21 cellular contexts compared by ENCODE assay signal in genomic region chr16:57994361-57994760, GRCh38. TPM values are rescaled to one million over a fixed set of nuclear protein-coding genes. Genes with fewer than 3 reads are reported as not detected.
DNase-seq lines count a peak whose midpoint lies in the region; ATAC-seq, FAIRE-seq and TF ChIP-seq lines count a peak whose summit lies in the region.
"Had no signal": no experiment of that assay in that cellular context is flagged by ENCODE, and none has a peak within 500 bp of the region (broad histone marks: within the 10 kb centered on the region; RNA-seq: fewer than 3 reads in every experiment).

No MANE protein-coding gene starts in this region.

- H3K27ac Mint-ChIP-seq in CD4-positive, alpha-beta memory T cell: peak overlapping the region; percentile 41 to 89 (median 84)
- peak overlapping the region; percentile 56 to 73 for H3K27ac Mint-ChIP-seq in natural killer cell treated with Interleukin-12 subunit alpha and Interleukin-12 subunit beta and Interleukin-15 and Interleukin-18, amount 100 ng/mL, for 72 hours
- H3K27ac Mint-ChIP-seq: nephron had no signal

- H3K9me1 ChIP-seq in K562 (ENCODE audit: control insufficient read depth, insufficient read depth, low read length): peaks cover 4% of the 10 kb centered on the region

- CTCF ChIA-PET in CD4-positive, alpha-beta memory T cell (lab: Charles Lee; ENCODE audit: partially characterized antibody): no interaction called here
- CTCF ChIA-PET in K562 (lab: Yijun Ruan, JAX; ENCODE audit: low intra/inter-chr PET ratio): interaction anchor here (0.7 to 1.1 kb wide), 2 partner anchors 131 to 237 kb away, joined by 3 to 4 read pairs; no protein-coding TSS in a partner anchor

- no peak for TF ChIP-seq RAD21 in K562 (CRISPR knock-in tag; conservative IDR thresholded peaks at IDR 0.05 in 1 of 2, IDR thresholded peaks at IDR 0.05 in 1 of 2)

- 41% methylated on average over 4 of the region's 4 CpGs for WGBS in K562 (ENCODE audit: insufficient coverage, low coverage, missing lambda C conversion rate)

- POLR2A ChIA-PET in CD4-positive, alpha-beta memory T cell (lab: Charles Lee; ENCODE audit: partially characterized antibody): no interaction called here
- POLR2A ChIA-PET in K562 (lab: Yijun Ruan, JAX): interaction anchor here (0.6 to 1.4 kb wide), 2 partner anchors 17 to 432 kb away, joined by 3 to 5 read pairs; a partner anchor contains a TSS

- peaks cover 14 to 41% of the 10 kb centered on the region in 2 donors for H3K36me3 Mint-ChIP-seq in CD4-positive, alpha-beta memory T cell
- no peaks in the 10 kb centered on the region for H3K36me3 Mint-ChIP-seq in natural killer cell treated with Interleukin-12 subunit alpha and Interleukin-12 subunit beta and Interleukin-15 and Interleukin-18, amount 100 ng/mL, for 72 hours

- H3K79me2 ChIP-seq in K562 (ENCODE audit: control insufficient read depth, insufficient read depth, low read length): no peaks in the 10 kb centered on the region

- BruUV-seq in K562 (replicated peaks; lab: Mats Ljungman, UMichigan): no TSS peak

- H3K4me3 ChIP-seq in BE2C (ENCODE audit: low read depth, low read length): no peak overlapping the region
- no peak overlapping the region for H3K4me3 ChIP-seq in CD4-positive, alpha-beta memory T cell (ENCODE audit: low read length in 2 of 2)
- no peak overlapping the region for H3K4me3 ChIP-seq in K562
- H3K4me3 ChIP-seq in left ventricle myocardium inferior: no peak overlapping the region
- H3K4me3 ChIP-seq: dorsolateral prefrontal cortex, heart right ventricle, right lobe of liver had no signal

- no peak for ATAC-seq in K562
- ATAC-seq in natural killer cell treated with Interleukin-12 subunit alpha and Interleukin-12 subunit beta and Interleukin-15 and Interleukin-18, amount 100 ng/mL, for 72 hours: no peak
- no peak for ATAC-seq in GM21576 (IDR thresholded peaks at IDR 0.05; ENCODE audit: unreplicated experiment)
- ATAC-seq in HG03521 (IDR thresholded peaks at IDR 0.05; ENCODE audit: unreplicated experiment): no peak

- TF ChIP-seq CTCF in BE2C (IDR thresholded peaks at IDR 0.05; ENCODE audit: low read depth, low read length) (no peak), K562 (IDR thresholded peaks at IDR 0.05 in 2 of 3, conservative IDR thresholded peaks at IDR 0.05 in 1 of 3; ENCODE audit: insufficient read depth in 2 of 3, low read depth in 1 of 3, low read length in 3 of 3) (no peak), left ventricle myocardium inferior (IDR thresholded peaks at IDR 0.05; ENCODE audit: borderline replicate concordance) (no peak)

- H3K4me2 ChIP-seq in K562 (ENCODE audit: insufficient read depth, low read length): no peak overlapping the region

- H3K9me3 ChIP-seq in BE2C (no peaks in the 10 kb centered on the region), K562 (replicated peaks; ENCODE audit: control insufficient read depth, insufficient read depth, low read depth, low read length) (no peaks in the 10 kb centered on the region), left ventricle myocardium inferior (replicated peaks) (no peaks in the 10 kb centered on the region)
- no peaks in the 10 kb centered on the region for H3K9me3 ChIP-seq in CD4-positive, alpha-beta memory T cell (ENCODE audit: control insufficient read depth in 1 of 2, low read length in 2 of 2)
- H3K9me3 ChIP-seq: heart right ventricle, right lobe of liver had no signal

- no peaks in the 10 kb centered on the region for H3K4me1 ChIP-seq in BE2C
- H3K4me1 ChIP-seq in CD4-positive, alpha-beta memory T cell (ENCODE audit: insufficient read depth, low read length): peaks cover 65% of the 10 kb centered on the region
- H3K4me1 ChIP-seq in K562 (replicated peaks in 1 of 2; ENCODE audit: control insufficient read depth in 2 of 2, insufficient read depth in 2 of 2, low read length in 2 of 2): peaks cover 11 to 17% of the 10 kb centered on the region in 2 experiments; a peak in 4 of 5 replicates
- peaks cover 39% of the 10 kb centered on the region for H3K4me1 ChIP-seq in left ventricle myocardium inferior

- no peaks in the 10 kb centered on the region for H3K27me3 ChIP-seq in BE2C
- H3K27me3 ChIP-seq in CD4-positive, alpha-beta memory T cell (ENCODE audit: insufficient read depth, low read length): no peaks in the 10 kb centered on the region
- no peaks in the 10 kb centered on the region for H3K27me3 ChIP-seq in K562 (ENCODE audit: control insufficient read depth in 2 of 2, insufficient read depth in 2 of 2, low read length in 2 of 2)
- no peaks in the 10 kb centered on the region for H3K27me3 ChIP-seq in left ventricle myocardium inferior (ENCODE audit: low read depth)
- H3K27me3 ChIP-seq: dorsolateral prefrontal cortex, heart right ventricle, right lobe of liver had no signal

- H3K36me3 ChIP-seq in BE2C (no peaks in the 10 kb centered on the region), K562 (ENCODE audit: control insufficient read depth, insufficient read depth, low read length) (peaks cover 14% of the 10 kb centered on the region; the same call in 2 of the 3 replicates), left ventricle myocardium inferior (peaks cover 35% of the 10 kb centered on the region)
- H3K36me3 ChIP-seq in CD4-positive, alpha-beta memory T cell (ENCODE audit: insufficient read depth, low read length): peaks cover 19% of the 10 kb centered on the region

- H3K9ac ChIP-seq in K562 (ENCODE audit: insufficient read depth in 1 of 2, low read depth in 2 of 2, low read length in 2 of 2): no peak overlapping the region; a peak in 1 of 4 replicates

- peak overlapping the region in 3 of 8 donors; percentile 21 to 64 (median 50) for H3K4me3 Mint-ChIP-seq in CD4-positive, alpha-beta memory T cell
- peak overlapping the region; percentile 50 for H3K4me3 Mint-ChIP-seq in natural killer cell treated with Interleukin-12 subunit alpha and Interleukin-12 subunit beta and Interleukin-15 and Interleukin-18, amount 100 ng/mL, for 72 hours
- H3K4me3 Mint-ChIP-seq: nephron had no signal

- no peak for TF ChIP-seq POLR2A in K562 (conservative IDR thresholded peaks at IDR 0.05)

- peaks cover 27 to 64% (median 42%) of the 10 kb centered on the region in 4 donors for H3K4me1 Mint-ChIP-seq in CD4-positive, alpha-beta memory T cell
- H3K4me1 Mint-ChIP-seq in natural killer cell treated with Interleukin-12 subunit alpha and Interleukin-12 subunit beta and Interleukin-15 and Interleukin-18, amount 100 ng/mL, for 72 hours (ENCODE audit: low read depth in 2 of 2): peaks cover 25 to 37% of the 10 kb centered on the region in 2 donors

- no peak for TF ChIP-seq EP300 in K562 (IDR thresholded peaks at IDR 0.05; ENCODE audit: low read length)

- peak overlapping the region; percentile 16; the same call in 1 of the 2 replicates for H2AFZ ChIP-seq in K562 (ENCODE audit: low read depth, low read length)

- in situ Hi-C loops in K562 (cut with MboI): no loop called here

- peaks cover 0 to 3% (median 0%) of the 10 kb centered on the region in 8 donors for H3K9me3 Mint-ChIP-seq in CD4-positive, alpha-beta memory T cell
- H3K9me3 Mint-ChIP-seq in natural killer cell treated with Interleukin-12 subunit alpha and Interleukin-12 subunit beta and Interleukin-15 and Interleukin-18, amount 100 ng/mL, for 72 hours: no peaks in the 10 kb centered on the region
- H3K9me3 Mint-ChIP-seq: nephron had no signal

- intact Hi-C loops in CD4-positive, alpha-beta memory T cell (cut with micrococcal nuclease): no loop called here
- intact Hi-C loops in K562 (cut with micrococcal nuclease): loop anchor here (10.0 kb wide), 1 partner anchor 350 kb away; no protein-coding TSS in a partner anchor
- intact Hi-C loops in left ventricle myocardium inferior (cut with micrococcal nuclease): no loop called here

- peak; percentile 1 for DNase-seq in BE2C
- DNase-seq in CD4-positive, alpha-beta memory T cell: no peak
- no peak for DNase-seq in K562 (ENCODE audit: extremely low read depth in 1 of 4, low spot score in 3 of 4)
- no peak for DNase-seq in natural killer cell treated with Interleukin-12 subunit alpha and Interleukin-12 subunit beta and Interleukin-15 and Interleukin-18, amount 100 ng/mL, for 72 hours (ENCODE audit: low spot score)
- no peak for DNase-seq in left ventricle myocardium inferior
- DNase-seq: activated CD4-positive, alpha-beta T cell treated with anti-CD3 and anti-CD28 coated beads for 1 hour; NCI-H1048; NCI-H187 treated with DMSO at 0.1 percent for 48 hours; NCI-H748 treated with DMSO at 0.1 percent for 48 hours had no signal

- FAIRE-seq in K562 (lab: Jason Lieb, UNC): no peak
- FAIRE-seq: GM19239, TTC549, urothelium cell line had no signal

- H3K27me3 Mint-ChIP-seq in CD4-positive, alpha-beta memory T cell: no peaks in the 10 kb centered on the region
- H3K27me3 Mint-ChIP-seq in natural killer cell treated with Interleukin-12 subunit alpha and Interleukin-12 subunit beta and Interleukin-15 and Interleukin-18, amount 100 ng/mL, for 72 hours: no peaks in the 10 kb centered on the region

- peak overlapping the region; percentile 41 for H3K27ac ChIP-seq in CD4-positive, alpha-beta memory T cell (ENCODE audit: low read depth, low read length)
- H3K27ac ChIP-seq in K562 (ENCODE audit: extremely low read depth, low read depth, low read length): peak overlapping the region; percentile 34; the same call in 1 of the 3 replicates
- H3K27ac ChIP-seq in left ventricle myocardium inferior (replicated peaks): no peak overlapping the region
- H3K27ac ChIP-seq: right lobe of liver had no signal

- peaks cover 4% of the 10 kb centered on the region for H4K20me1 ChIP-seq in K562 (replicated peaks; ENCODE audit: control insufficient read depth, insufficient read depth, low read length)

RNA-seq across cellular contexts. Expression of gene ZNF319, which starts 6.1 kb away (rescaled TPM):
- polyA plus RNA-seq in BE2C (2012; ENCODE audit: insufficient read depth, insufficient read length, low read depth): 7.1 TPM
- total RNA-seq in CD4-positive, alpha-beta memory T cell: 10 to 100 TPM; 19.7 to 20.5 TPM
- 10 to 100 TPM in 1 of 2 donors, 1 to 10 TPM in 1; 2.3 to 16.5 TPM for polyA plus RNA-seq in CD4-positive, alpha-beta memory T cell
- 3.7 and 13.4 TPM in 2 replicates for total RNA-seq in K562 (2011; cell fraction: chromatin; rRNA removed; ENCODE audit: low replicate concordance)
- total RNA-seq in K562 (2011; cell fraction: nucleolus; rRNA removed): 6.6 and 7.3 TPM in 2 replicates
- 3.7 and 4.7 TPM in 2 replicates for total RNA-seq in K562 (2011; cell fraction: nucleoplasm; rRNA removed)
- 1.4 TPM in 2 replicates for total RNA-seq in K562 (2014; rRNA removed)
- total RNA-seq in K562 (2014; rRNA removed; fragmentation: Illumina TruSeq; extraction: Trizol): 0.80 and 0.87 TPM in 2 replicates
- total RNA-seq in K562 (2015; rRNA removed; fragmentation: Illumina TruSeq; extraction: Trizol): 1.0 and 1.2 TPM in 2 replicates
- 5.2 and 5.7 TPM in 2 replicates for total RNA-seq in K562 (2021)
- 1.4 and 2.0 TPM in 2 replicates for polyA plus RNA-seq in K562 (2011; rRNA removed)
- polyA plus RNA-seq in K562 (2011; cell fraction: cytosol; rRNA removed): 2.3 and 3.2 TPM in 2 replicates
- 4.9 and 5.1 TPM in 2 replicates for polyA plus RNA-seq in K562 (2011; cell fraction: nucleus; rRNA removed)
- polyA plus RNA-seq in K562 (2012): 3.2 and 6.6 TPM in 2 replicates
- polyA plus RNA-seq in K562 (2014; fragmentation: Illumina TruSeq; extraction: Trizol): 2.1 and 3.6 TPM in 2 replicates
- polyA plus RNA-seq in K562 (2014; fragmentation: Nextera tagmentation; extraction: Ambion mirVana): under 1 TPM; 0.20 to 0.31 TPM
- 2.7 and 3.2 TPM in 2 replicates for polyA plus RNA-seq in K562 (2014; rRNA removed)
- polyA minus RNA-seq in K562 (2011; rRNA and poly(A)+ RNA removed): 2.2 and 3.0 TPM in 2 replicates
- polyA minus RNA-seq in K562 (2011; cell fraction: cytosol; rRNA and poly(A)+ RNA removed): 3.2 and 6.1 TPM in 2 replicates
- polyA minus RNA-seq in K562 (2011; cell fraction: nucleus; rRNA and poly(A)+ RNA removed): 5.5 and 6.2 TPM in 2 replicates
- total RNA-seq in natural killer cell treated with Interleukin-12 subunit alpha and Interleukin-12 subunit beta and Interleukin-15 and Interleukin-18, amount 100 ng/mL, for 72 hours: 10 to 100 TPM in 1 of 2 donors, 1 to 10 TPM in 1; 9.6 to 10.7 TPM
- total RNA-seq in left ventricle myocardium inferior: 10.0 TPM

RNA-seq across cellular contexts. Expression of gene USB1, which starts 6.8 kb away (rescaled TPM):
- 40.6 TPM for polyA plus RNA-seq in BE2C (2012; ENCODE audit: insufficient read depth, insufficient read length, low read depth)
- total RNA-seq in CD4-positive, alpha-beta memory T cell: 10 to 100 TPM; 36.4 to 39.5 TPM
- 10 to 100 TPM; 35.3 to 45.2 TPM for polyA plus RNA-seq in CD4-positive, alpha-beta memory T cell
- total RNA-seq in K562 (2011; cell fraction: chromatin; rRNA removed; ENCODE audit: low replicate concordance): 49.8 and 89.2 TPM in 2 replicates
- total RNA-seq in K562 (2011; cell fraction: nucleolus; rRNA removed): 52.8 and 56.4 TPM in 2 replicates
- total RNA-seq in K562 (2011; cell fraction: nucleoplasm; rRNA removed): 57.2 and 72.5 TPM in 2 replicates
- total RNA-seq in K562 (2014; rRNA removed): 18.0 and 19.4 TPM in 2 replicates
- 12.1 and 13.1 TPM in 2 replicates for total RNA-seq in K562 (2014; rRNA removed; fragmentation: Illumina TruSeq; extraction: Trizol)
- total RNA-seq in K562 (2015; rRNA removed; fragmentation: Illumina TruSeq; extraction: Trizol): 16.0 and 18.9 TPM in 2 replicates
- 69.6 and 73.6 TPM in 2 replicates for total RNA-seq in K562 (2021)
- 46.2 and 60.1 TPM in 2 replicates for polyA plus RNA-seq in K562 (2011; rRNA removed)
- polyA plus RNA-seq in K562 (2011; cell fraction: cytosol; rRNA removed): 64.2 and 91.2 TPM in 2 replicates
- 37.6 and 65.1 TPM in 2 replicates for polyA plus RNA-seq in K562 (2011; cell fraction: nucleus; rRNA removed)
- 49.3 and 58.2 TPM in 2 replicates for polyA plus RNA-seq in K562 (2012)
- 64.4 and 93.9 TPM in 2 replicates for polyA plus RNA-seq in K562 (2014; fragmentation: Illumina TruSeq; extraction: Trizol)
- polyA plus RNA-seq in K562 (2014; fragmentation: Nextera tagmentation; extraction: Ambion mirVana): 10 to 100 TPM; 11.6 to 12.1 TPM
- polyA plus RNA-seq in K562 (2014; rRNA removed): 53.8 and 67.5 TPM in 2 replicates
- polyA minus RNA-seq in K562 (2011; rRNA and poly(A)+ RNA removed): 29.9 and 44.9 TPM in 2 replicates
- polyA minus RNA-seq in K562 (2011; cell fraction: cytosol; rRNA and poly(A)+ RNA removed): 42.9 and 56.9 TPM in 2 replicates
- 27.5 and 27.6 TPM in 2 replicates for polyA minus RNA-seq in K562 (2011; cell fraction: nucleus; rRNA and poly(A)+ RNA removed)
- total RNA-seq in natural killer cell treated with Interleukin-12 subunit alpha and Interleukin-12 subunit beta and Interleukin-15 and Interleukin-18, amount 100 ng/mL, for 72 hours: 100 to 1,000 TPM in 1 of 2 donors, 10 to 100 TPM in 1; 74.3 to 124 TPM
- 35.2 TPM for total RNA-seq in left ventricle myocardium inferior

RNA-seq across cellular contexts. Expression of gene CNGB1, which starts 23.4 kb away (rescaled TPM):
- polyA plus RNA-seq in BE2C (2012; ENCODE audit: insufficient read depth, insufficient read length, low read depth): 3.8 TPM
- total RNA-seq in CD4-positive, alpha-beta memory T cell: not detected
- not detected for polyA plus RNA-seq in CD4-positive, alpha-beta memory T cell
- not detected in 2 replicates for total RNA-seq in K562 (2011; cell fraction: chromatin; rRNA removed; ENCODE audit: low replicate concordance)
- not detected in 2 replicates for total RNA-seq in K562 (2011; cell fraction: nucleolus; rRNA removed)
- total RNA-seq in K562 (2011; cell fraction: nucleoplasm; rRNA removed): not detected in 2 replicates
- not detected in 2 replicates for total RNA-seq in K562 (2014; rRNA removed)
- not detected in 2 replicates for total RNA-seq in K562 (2014; rRNA removed; fragmentation: Illumina TruSeq; extraction: Trizol)
- total RNA-seq in K562 (2015; rRNA removed; fragmentation: Illumina TruSeq; extraction: Trizol): not detected in 2 replicates
- not detected in 2 replicates for total RNA-seq in K562 (2021)
- polyA plus RNA-seq in K562 (2011; rRNA removed): not detected in 2 replicates
- polyA plus RNA-seq in K562 (2011; cell fraction: cytosol; rRNA removed): not detected in 2 replicates
- polyA plus RNA-seq in K562 (2011; cell fraction: nucleus; rRNA removed): not detected in 2 replicates
- polyA plus RNA-seq in K562 (2012): not detected in 2 replicates
- not detected in 2 replicates for polyA plus RNA-seq in K562 (2014; fragmentation: Illumina TruSeq; extraction: Trizol)
- polyA plus RNA-seq in K562 (2014; fragmentation: Nextera tagmentation; extraction: Ambion mirVana): not detected
- polyA plus RNA-seq in K562 (2014; rRNA removed): not detected in 2 replicates
- not detected in 2 replicates for polyA minus RNA-seq in K562 (2011; rRNA and poly(A)+ RNA removed)
- not detected in 2 replicates for polyA minus RNA-seq in K562 (2011; cell fraction: cytosol; rRNA and poly(A)+ RNA removed)
- not detected in 2 replicates for polyA minus RNA-seq in K562 (2011; cell fraction: nucleus; rRNA and poly(A)+ RNA removed)
- not detected for total RNA-seq in natural killer cell treated with Interleukin-12 subunit alpha and Interleukin-12 subunit beta and Interleukin-15 and Interleukin-18, amount 100 ng/mL, for 72 hours
- not detected for total RNA-seq in left ventricle myocardium inferior
- total RNA-seq: aorta, heart right ventricle, OCI-LY7, right lobe of liver, Right ventricle myocardium inferior had no signal
- polyA plus RNA-seq: aorta, heart right ventricle had no signal

RNA-seq across cellular contexts. Expression of gene MMP15, which starts 31.2 kb away (rescaled TPM):
- polyA plus RNA-seq in BE2C (2012; ENCODE audit: insufficient read depth, insufficient read length, low read depth): 49.0 TPM
- 1 to 10 TPM; 1.6 to 1.8 TPM for total RNA-seq in CD4-positive, alpha-beta memory T cell
- polyA plus RNA-seq in CD4-positive, alpha-beta memory T cell: under 1 TPM in 1 of 2 donors, not detected in 1; 0.21 TPM
- total RNA-seq in K562 (2011; cell fraction: chromatin; rRNA removed; ENCODE audit: low replicate concordance): 6.1 and 32.3 TPM in 2 replicates
- 29.6 and 31.0 TPM in 2 replicates for total RNA-seq in K562 (2011; cell fraction: nucleolus; rRNA removed)
- 16.6 and 19.7 TPM in 2 replicates for total RNA-seq in K562 (2011; cell fraction: nucleoplasm; rRNA removed)
- total RNA-seq in K562 (2014; rRNA removed) (10.3 and 11.9 TPM in 2 replicates), K562 (2014; rRNA removed; fragmentation: Illumina TruSeq; extraction: Trizol) (1.9 and 2.9 TPM in 2 replicates), K562 (2015; rRNA removed; fragmentation: Illumina TruSeq; extraction: Trizol) (5.5 and 5.6 TPM in 2 replicates), K562 (2021) (20.3 and 20.4 TPM in 2 replicates), left ventricle myocardium inferior (64.1 TPM)
- polyA plus RNA-seq in K562 (2011; rRNA removed) (3.0 and 8.4 TPM in 2 replicates), K562 (2014; fragmentation: Illumina TruSeq; extraction: Trizol) (6.3 and 8.6 TPM in 2 replicates), K562 (2014; fragmentation: Nextera tagmentation; extraction: Ambion mirVana) (under 1 TPM; 0.01 to 0.06 TPM), K562 (2014; rRNA removed) (7.9 and 9.6 TPM in 2 replicates)
- 8.5 and 13.5 TPM in 2 replicates for polyA plus RNA-seq in K562 (2011; cell fraction: cytosol; rRNA removed)
- polyA plus RNA-seq in K562 (2011; cell fraction: nucleus; rRNA removed): 14.8 and 18.6 TPM in 2 replicates
- polyA plus RNA-seq in K562 (2012): 9.6 and 14.7 TPM in 2 replicates
- polyA minus RNA-seq in K562 (2011; rRNA and poly(A)+ RNA removed): 2.8 and 3.4 TPM in 2 replicates
- polyA minus RNA-seq in K562 (2011; cell fraction: cytosol; rRNA and poly(A)+ RNA removed): 11.7 and 17.5 TPM in 2 replicates
- polyA minus RNA-seq in K562 (2011; cell fraction: nucleus; rRNA and poly(A)+ RNA removed): 6.5 and 10.6 TPM in 2 replicates
- total RNA-seq in natural killer cell treated with Interleukin-12 subunit alpha and Interleukin-12 subunit beta and Interleukin-15 and Interleukin-18, amount 100 ng/mL, for 72 hours: under 1 TPM in 1 of 2 donors, not detected in 1; 0.31 TPM
